Comparison of ENCODE assay signal across 8 cellular contexts in genomic region chr17:77444653-77445029, GRCh38.
DNase-seq lines count a peak whose midpoint lies in the region; ATAC-seq and TF ChIP-seq lines count a peak whose summit lies in the region.

No MANE protein-coding gene starts in this region.

- no peaks in the 10 kb centered on the region for H3K36me3 ChIP-seq in tibial artery

- peaks cover 15% of the 10 kb centered on the region for H3K36me3 Mint-ChIP-seq in activated CD8-positive, alpha-beta memory T cell treated with anti-CD3 and anti-CD28 coated beads, Interleukin-2, amount 10 ng/mL, durations not matched to agents 7 days and 5 days

- H3K4me1 ChIP-seq in right cardiac atrium (ENCODE audit: control insufficient read depth, insufficient read depth, low read length) (peaks cover 36% of the 10 kb centered on the region), tibial artery (peaks cover 0 to 55% (median 31%) of the 10 kb centered on the region in 4 donors)

- H3K4me3 Mint-ChIP-seq in activated CD8-positive, alpha-beta memory T cell treated with anti-CD3 and anti-CD28 coated beads, Interleukin-2, amount 10 ng/mL, durations not matched to agents 7 days and 5 days: peak overlapping the region; percentile 73

- CTCF ChIA-PET in activated CD8-positive, alpha-beta memory T cell treated with anti-CD3 and anti-CD28 coated beads, Interleukin-2, amount 10 ng/mL, durations not matched to agents 7 days and 5 days (lab: Charles Lee): interaction anchor here (0.5 to 9.2 kb wide), 18 partner anchors 9 to 943 kb away, joined by 3 to 110 read pairs (median 6); no protein-coding TSS in a partner anchor

- no peak for DNase-seq in activated CD8-positive, alpha-beta memory T cell treated with anti-CD3 and anti-CD28 coated beads, Interleukin-2, amount 10 ng/mL, durations not matched to agents 7 days and 5 days
- no peak for DNase-seq in activated CD8-positive, alpha-beta memory T cell treated with anti-CD3 and anti-CD28 coated beads, Interleukin-2, amount 50 U/mL, for 4 hours
- DNase-seq in RPMI8226: peak; percentile 55
- peak; percentile 67 to 81 (median 78) for DNase-seq in right cardiac atrium
- DNase-seq in tibial artery: no peak
- no peak for DNase-seq in NCI-H1105 (lab: John Stamatoyannopoulos, UW)
- no peak for DNase-seq in HT-29 (ENCODE audit: low spot score)

- no peaks in the 10 kb centered on the region for H3K27me3 Mint-ChIP-seq in activated CD8-positive, alpha-beta memory T cell treated with anti-CD3 and anti-CD28 coated beads, Interleukin-2, amount 10 ng/mL, durations not matched to agents 7 days and 5 days

- TF ChIP-seq CTCF in tibial artery (IDR thresholded peaks at IDR 0.05): no peak

- H3K27me3 ChIP-seq in right cardiac atrium (ENCODE audit: control insufficient read depth, insufficient read depth): no peaks in the 10 kb centered on the region
- no peaks in the 10 kb centered on the region for H3K27me3 ChIP-seq in tibial artery

- H3K4me3 ChIP-seq in right cardiac atrium (ENCODE audit: low read length): no peak overlapping the region
- no peak overlapping the region for H3K4me3 ChIP-seq in tibial artery

- H3K27ac Mint-ChIP-seq in activated CD8-positive, alpha-beta memory T cell treated with anti-CD3 and anti-CD28 coated beads, Interleukin-2, amount 10 ng/mL, durations not matched to agents 7 days and 5 days: peak overlapping the region; percentile 93

- H3K9me3 ChIP-seq in right cardiac atrium (ENCODE audit: control insufficient read depth, low read length) (no peaks in the 10 kb centered on the region), tibial artery (no peaks in the 10 kb centered on the region)

- intact Hi-C loops in right cardiac atrium (cut with DNase I): no loop called here
- intact Hi-C loops in tibial artery (cut with DNase I; ENCODE audit: low total_unique reads): no loop called here

- no peak for ATAC-seq in activated CD8-positive, alpha-beta memory T cell treated with anti-CD3 and anti-CD28 coated beads, Interleukin-2, amount 10 ng/mL, durations not matched to agents 7 days and 5 days
- ATAC-seq in right cardiac atrium: peak; percentile 49 to 63
- no peak for ATAC-seq in HG02981 (IDR thresholded peaks at IDR 0.05; ENCODE audit: unreplicated experiment)

- peaks cover 91% of the 10 kb centered on the region for H3K4me1 Mint-ChIP-seq in activated CD8-positive, alpha-beta memory T cell treated with anti-CD3 and anti-CD28 coated beads, Interleukin-2, amount 10 ng/mL, durations not matched to agents 7 days and 5 days

- WGBS in right cardiac atrium: 22% methylated on average over 9 of the region's 9 CpGs

- H3K27ac ChIP-seq in right cardiac atrium (ENCODE audit: low read length) (peak overlapping the region; percentile 25), tibial artery (peak overlapping the region; percentile 16 to 28)

- no peaks in the 10 kb centered on the region for H3K9me3 Mint-ChIP-seq in activated CD8-positive, alpha-beta memory T cell treated with anti-CD3 and anti-CD28 coated beads, Interleukin-2, amount 10 ng/mL, durations not matched to agents 7 days and 5 days (ENCODE audit: low read depth)

Comparison
In these comparisons a context has a peak if more than half of its experiments do, and no peak if none do; other contexts are left out.
1. ATAC-seq: peak in right cardiac atrium (2 of 2); none in activated CD8-positive, alpha-beta memory T cell treated with anti-CD3 and anti-CD28 coated beads, Interleukin-2, amount 10 ng/mL, durations not matched to agents 7 days and 5 days (single experiment) and HG02981 (single experiment).
2. DNase-seq: peak in RPMI8226 (single experiment) and right cardiac atrium (3 of 3); none in activated CD8-positive, alpha-beta memory T cell treated with anti-CD3 and anti-CD28 coated beads, Interleukin-2, amount 10 ng/mL, durations not matched to agents 7 days and 5 days (single experiment), activated CD8-positive, alpha-beta memory T cell treated with anti-CD3 and anti-CD28 coated beads, Interleukin-2, amount 50 U/mL, for 4 hours (single experiment), tibial artery (0 of 2), NCI-H1105 (single experiment) and HT-29 (single experiment).